Comparison of ENCODE assay signal across 8 cellular contexts in genomic region chr1:18256318-18257235, GRCh38.
DNase-seq lines count a peak whose midpoint lies in the region; FAIRE-seq and TF ChIP-seq lines count a peak whose summit lies in the region.

No MANE protein-coding gene starts in this region.

- in situ Hi-C loops in GM13976 (cut with MboI; ENCODE audit: low sequenced_read_pairs, unreplicated experiment) = no loop called here

- no peak for FAIRE-seq in kidney (lab: Jason Lieb, UNC)

- WGBS in adrenal gland, 4 donors = 31 to 51% (median 32%) methylated on average over 11 to 17 of the region's 17 CpGs

- H3K27ac ChIP-seq in adrenal gland (no peak overlapping the region), kidney (ENCODE audit: low read depth in 2 of 2, low read length in 2 of 2) (no peak overlapping the region)

- H3K9ac ChIP-seq in kidney (ENCODE audit: low read length in 2 of 2) = no peak overlapping the region

- H3K36me3 ChIP-seq in adrenal gland (replicated peaks in 1 of 2) (no peaks in the 10 kb centered on the region), kidney (ENCODE audit: control insufficient read depth in 1 of 2, insufficient read depth in 2 of 2, low read length in 2 of 2) (no peaks in the 10 kb centered on the region)

- no peaks in the 10 kb centered on the region for H3K4me1 ChIP-seq in adrenal gland (replicated peaks in 1 of 2)
- no peaks in the 10 kb centered on the region for H3K4me1 ChIP-seq in kidney (ENCODE audit: control insufficient read depth in 1 of 2, insufficient read depth in 1 of 2, low read depth in 1 of 2, low read length in 2 of 2)

- intact Hi-C loops in adrenal gland (cut with DNase I) (no loop called here), kidney (cut with DNase I) (no loop called here)

- H3K9me3 ChIP-seq in adrenal gland (replicated peaks in 1 of 3) = no peaks in the 10 kb centered on the region
- H3K9me3 ChIP-seq in kidney (ENCODE audit: control insufficient read depth in 1 of 2, low read length in 2 of 2) = no peaks in the 10 kb centered on the region

- peak; percentile 56 for DNase-seq in GM13976 (ENCODE audit: low spot score)
- peak; percentile 25 for DNase-seq in NCI-H1092 (lab: John Stamatoyannopoulos, UW)
- peak; percentile 49 to 74 (median 64) for DNase-seq in adrenal gland
- DNase-seq in lung microvascular endothelial cell (ENCODE audit: low read depth in 2 of 2) = peak; percentile 25 to 34
- DNase-seq in putamen (ENCODE audit: low spot score) = no peak
- DNase-seq in cortex of kidney (lab: John Stamatoyannopoulos, UW) = no peak
- DNase-seq in central memory CD4-positive, alpha-beta T cell = no peak
- DNase-seq in kidney = no peak

- TF ChIP-seq POLR2A in adrenal gland (IDR thresholded peaks at IDR 0.05) = no peak

- no peak for TF ChIP-seq CTCF in GM13976 (IDR thresholded peaks at IDR 0.05; ENCODE audit: borderline replicate concordance, control extremely low read depth, extremely low read depth, insufficient read depth, missing control alignments)
- no peak for TF ChIP-seq CTCF in adrenal gland (IDR thresholded peaks at IDR 0.05)
- no peak for TF ChIP-seq CTCF in kidney (IDR thresholded peaks at IDR 0.05; ENCODE audit: borderline replicate concordance, extremely low read depth, insufficient read depth)

- H3K4me3 ChIP-seq in adrenal gland = no peak overlapping the region
- H3K4me3 ChIP-seq in kidney (ENCODE audit: low read length in 2 of 2) = no peak overlapping the region

- H3K27me3 ChIP-seq in adrenal gland = peaks cover 4% of the 10 kb centered on the region

Comparison
In these comparisons a context has a peak if more than half of its experiments do, and no peak if none do; other contexts are left out.
1. DNase-seq: peak in GM13976 (single experiment), NCI-H1092 (single experiment), adrenal gland (7 of 7) and lung microvascular endothelial cell (2 of 2); none in putamen (single experiment), cortex of kidney (single experiment), central memory CD4-positive, alpha-beta T cell (single experiment) and kidney (single experiment).